In the genomic region with DNA sequence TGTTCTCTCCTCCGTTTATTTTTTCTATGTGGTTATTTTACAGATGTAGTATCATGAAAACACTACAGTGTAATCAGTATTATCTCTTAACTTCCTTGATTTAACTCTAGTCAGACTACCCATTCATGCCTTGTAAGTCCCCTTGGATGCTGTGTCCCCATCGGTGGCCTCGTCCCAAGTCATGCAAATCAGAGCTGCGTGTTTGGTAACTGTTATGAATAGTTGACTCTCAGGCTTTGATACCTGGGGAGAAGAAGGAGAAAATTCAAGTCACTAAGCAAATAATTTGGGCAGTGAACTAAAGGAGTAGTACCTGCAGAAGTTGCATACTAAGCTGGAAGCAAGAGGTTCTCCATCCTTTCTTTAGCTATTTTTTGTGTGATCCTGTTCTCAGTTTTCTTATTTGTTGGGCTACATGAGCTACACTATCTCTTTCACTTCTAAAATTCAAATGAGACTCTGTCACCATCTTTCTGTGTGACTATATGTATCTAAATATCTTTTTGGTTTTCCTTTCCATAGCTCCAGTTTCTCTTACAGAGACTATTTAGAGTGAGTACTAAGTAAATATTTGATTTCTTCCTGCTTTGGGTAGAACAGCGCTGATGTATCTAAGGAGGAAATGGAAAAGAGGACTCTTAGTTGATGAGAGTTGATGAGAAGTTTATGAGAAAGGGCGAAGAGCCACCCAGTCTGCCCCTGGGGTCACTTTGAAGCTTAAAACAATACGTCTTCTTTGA, we compare ENCODE assay signal across 13 cellular contexts. TPM values are rescaled to one million over a fixed set of nuclear protein-coding genes. Genes with fewer than 3 reads are reported as not detected.
A peak's percentile ranks its signal among the peaks of the same experiment; 100 is the strongest.
DNase-seq lines count a peak whose midpoint lies in the region; ATAC-seq and TF ChIP-seq lines count a peak whose summit lies in the region.
"Had no signal": no experiment of that assay in that cellular context is flagged by ENCODE, and none has a peak within 500 bp of the region (broad histone marks: within the 10 kb centered on the region; RNA-seq: fewer than 3 reads in every experiment).

No MANE protein-coding gene starts in this region.

- H3K27ac Mint-ChIP-seq in activated CD8-positive, alpha-beta memory T cell treated with anti-CD3 and anti-CD28 coated beads, Interleukin-2, amount 10 ng/mL, durations not matched to agents 7 days and 5 days = peak overlapping the region; percentile 50
- peak overlapping the region; percentile 89 for H3K27ac Mint-ChIP-seq in stimulated activated memory B cell treated with anti-CD40 and anti-IgM and Interleukin-4, amounts not matched to agents 10 μg/mL and 1 μg/mL and 100 μg/mL, for 72 hours

- H3K9ac ChIP-seq in OCI-LY1 (ENCODE audit: low read length) = peak overlapping the region; percentile 49

- TF ChIP-seq CTCF in OCI-LY1 (IDR thresholded peaks at IDR 0.05; ENCODE audit: low read length) = no peak

- H3K4me3 ChIP-seq in OCI-LY1 (ENCODE audit: low read depth, low read length, poor library complexity, severe bottlenecking) = peak overlapping the region; percentile 25
- H3K4me3 ChIP-seq: SK-N-MC, upper lobe of right lung had no signal

- H2AFZ ChIP-seq in OCI-LY1 (ENCODE audit: low read length) = peak overlapping the region; percentile 93

- H3K36me3 Mint-ChIP-seq in activated CD8-positive, alpha-beta memory T cell treated with anti-CD3 and anti-CD28 coated beads, Interleukin-2, amount 10 ng/mL, durations not matched to agents 7 days and 5 days = peaks cover 5% of the 10 kb centered on the region
- no peaks in the 10 kb centered on the region for H3K36me3 Mint-ChIP-seq in stimulated activated memory B cell treated with anti-CD40 and anti-IgM and Interleukin-4, amounts not matched to agents 10 μg/mL and 1 μg/mL and 100 μg/mL, for 72 hours

- H3K27me3 Mint-ChIP-seq in activated CD8-positive, alpha-beta memory T cell treated with anti-CD3 and anti-CD28 coated beads, Interleukin-2, amount 10 ng/mL, durations not matched to agents 7 days and 5 days = no peaks in the 10 kb centered on the region
- H3K27me3 Mint-ChIP-seq in stimulated activated memory B cell treated with anti-CD40 and anti-IgM and Interleukin-4, amounts not matched to agents 10 μg/mL and 1 μg/mL and 100 μg/mL, for 72 hours = no peaks in the 10 kb centered on the region

- peaks cover 56% of the 10 kb centered on the region for H3K4me1 Mint-ChIP-seq in activated CD8-positive, alpha-beta memory T cell treated with anti-CD3 and anti-CD28 coated beads, Interleukin-2, amount 10 ng/mL, durations not matched to agents 7 days and 5 days
- H3K4me1 Mint-ChIP-seq in stimulated activated memory B cell treated with anti-CD40 and anti-IgM and Interleukin-4, amounts not matched to agents 10 μg/mL and 1 μg/mL and 100 μg/mL, for 72 hours = peaks cover 63% of the 10 kb centered on the region

- ATAC-seq in activated CD8-positive, alpha-beta memory T cell treated with anti-CD3 and anti-CD28 coated beads, Interleukin-2, amount 10 ng/mL, durations not matched to agents 7 days and 5 days = peak; percentile 29
- ATAC-seq in GM21786 (IDR thresholded peaks at IDR 0.05; ENCODE audit: unreplicated experiment) (peak; percentile 53), HG02970 (IDR thresholded peaks at IDR 0.05; ENCODE audit: low FRiP score, unreplicated experiment) (no peak)
- no peak for ATAC-seq in stimulated activated memory B cell treated with anti-CD40 and anti-IgM and Interleukin-4, amounts not matched to agents 10 μg/mL and 1 μg/mL and 100 μg/mL, for 72 hours
- ATAC-seq: upper lobe of right lung had no signal

- H3K9me3 ChIP-seq in OCI-LY1 (ENCODE audit: low read length) = no peaks in the 10 kb centered on the region
- H3K9me3 ChIP-seq: upper lobe of right lung had no signal

- H3K27me3 ChIP-seq in OCI-LY1 (ENCODE audit: insufficient read depth, low read length) = no peaks in the 10 kb centered on the region
- H3K27me3 ChIP-seq: upper lobe of right lung had no signal

- H3K27ac ChIP-seq in OCI-LY1 (ENCODE audit: low read depth, low read length, poor library complexity, severe bottlenecking) = peak overlapping the region; percentile 82
- H3K27ac ChIP-seq: SK-N-MC, upper lobe of right lung had no signal

- H3K4me2 ChIP-seq in OCI-LY1 (ENCODE audit: low read length) = peak overlapping the region; percentile 64

- peaks cover 2% of the 10 kb centered on the region for H3K9me3 Mint-ChIP-seq in activated CD8-positive, alpha-beta memory T cell treated with anti-CD3 and anti-CD28 coated beads, Interleukin-2, amount 10 ng/mL, durations not matched to agents 7 days and 5 days (ENCODE audit: low read depth)
- no peaks in the 10 kb centered on the region for H3K9me3 Mint-ChIP-seq in stimulated activated memory B cell treated with anti-CD40 and anti-IgM and Interleukin-4, amounts not matched to agents 10 μg/mL and 1 μg/mL and 100 μg/mL, for 72 hours

- CTCF ChIA-PET in activated CD8-positive, alpha-beta memory T cell treated with anti-CD3 and anti-CD28 coated beads, Interleukin-2, amount 10 ng/mL, durations not matched to agents 7 days and 5 days (lab: Charles Lee) = interaction anchor here (0.7 to 1.5 kb wide), 7 partner anchors 8 to 317 kb away, joined by 3 to 4 read pairs (median 3); no protein-coding TSS in a partner anchor

- H3F3A ChIP-seq in OCI-LY1 (ENCODE audit: insufficient read depth, low read length) = no peaks in the 10 kb centered on the region

- no peaks in the 10 kb centered on the region; the same call in 1 of the 2 replicates for H3K79me2 ChIP-seq in OCI-LY1 (ENCODE audit: insufficient read depth, low read length)

- no peaks in the 10 kb centered on the region for H3K36me3 ChIP-seq in OCI-LY1 (ENCODE audit: insufficient read depth, low read length)
- H3K36me3 ChIP-seq: upper lobe of right lung had no signal

- H4K20me1 ChIP-seq in OCI-LY1 (ENCODE audit: insufficient read depth, low read length) = no peaks in the 10 kb centered on the region

- H3K4me3 Mint-ChIP-seq in activated CD8-positive, alpha-beta memory T cell treated with anti-CD3 and anti-CD28 coated beads, Interleukin-2, amount 10 ng/mL, durations not matched to agents 7 days and 5 days = no peak overlapping the region
- peak overlapping the region; percentile 24 for H3K4me3 Mint-ChIP-seq in stimulated activated memory B cell treated with anti-CD40 and anti-IgM and Interleukin-4, amounts not matched to agents 10 μg/mL and 1 μg/mL and 100 μg/mL, for 72 hours

- DNase-seq in activated CD8-positive, alpha-beta memory T cell treated with anti-CD3 and anti-CD28 coated beads, Interleukin-2, amount 10 ng/mL, durations not matched to agents 7 days and 5 days = no peak
- DNase-seq in activated CD8-positive, alpha-beta memory T cell treated with anti-CD3 and anti-CD28 coated beads, Interleukin-2, amount 50 U/mL, for 4 hours = no peak
- no peak for DNase-seq in kidney tubule cell (ENCODE audit: low spot score)
- no peak for DNase-seq in iPS-NIHi11 (ENCODE audit: low spot score)
- DNase-seq: effector CD8-positive, alpha-beta T cell; NCI-H187; stimulated activated CD4-positive, alpha-beta T cell treated with anti-CD3 and anti-CD28 coated beads, Interleukin-4, amount 100 ng/mL, for 4 hours; upper lobe of right lung had no signal

- H3K9me2 ChIP-seq in OCI-LY1 (ENCODE audit: low read depth, low read length) = no peaks in the 10 kb centered on the region

- H3K4me1 ChIP-seq in OCI-LY1 (ENCODE audit: insufficient read depth, low read length, severe bottlenecking) = peaks cover 40% of the 10 kb centered on the region
- H3K4me1 ChIP-seq: upper lobe of right lung had no signal

RNA-seq across cellular contexts. Expression of a gene that starts 50.9 kb away (rescaled TPM):
- not detected for total RNA-seq in activated CD8-positive, alpha-beta memory T cell treated with anti-CD3 and anti-CD28 coated beads, Interleukin-2, amount 10 ng/mL, durations not matched to agents 7 days and 5 days

Comparison
In these comparisons a context has a peak if more than half of its experiments do, and no peak if none do; other contexts are left out.
1. ATAC-seq: peak in activated CD8-positive, alpha-beta memory T cell treated with anti-CD3 and anti-CD28 coated beads, Interleukin-2, amount 10 ng/mL, durations not matched to agents 7 days and 5 days (single experiment) and GM21786 (single experiment); none in stimulated activated memory B cell treated with anti-CD40 and anti-IgM and Interleukin-4, amounts not matched to agents 10 μg/mL and 1 μg/mL and 100 μg/mL, for 72 hours (single experiment) and HG02970 (single experiment).